Comparison of ENCODE assay signal across 10 cellular contexts in the genomic region with DNA sequence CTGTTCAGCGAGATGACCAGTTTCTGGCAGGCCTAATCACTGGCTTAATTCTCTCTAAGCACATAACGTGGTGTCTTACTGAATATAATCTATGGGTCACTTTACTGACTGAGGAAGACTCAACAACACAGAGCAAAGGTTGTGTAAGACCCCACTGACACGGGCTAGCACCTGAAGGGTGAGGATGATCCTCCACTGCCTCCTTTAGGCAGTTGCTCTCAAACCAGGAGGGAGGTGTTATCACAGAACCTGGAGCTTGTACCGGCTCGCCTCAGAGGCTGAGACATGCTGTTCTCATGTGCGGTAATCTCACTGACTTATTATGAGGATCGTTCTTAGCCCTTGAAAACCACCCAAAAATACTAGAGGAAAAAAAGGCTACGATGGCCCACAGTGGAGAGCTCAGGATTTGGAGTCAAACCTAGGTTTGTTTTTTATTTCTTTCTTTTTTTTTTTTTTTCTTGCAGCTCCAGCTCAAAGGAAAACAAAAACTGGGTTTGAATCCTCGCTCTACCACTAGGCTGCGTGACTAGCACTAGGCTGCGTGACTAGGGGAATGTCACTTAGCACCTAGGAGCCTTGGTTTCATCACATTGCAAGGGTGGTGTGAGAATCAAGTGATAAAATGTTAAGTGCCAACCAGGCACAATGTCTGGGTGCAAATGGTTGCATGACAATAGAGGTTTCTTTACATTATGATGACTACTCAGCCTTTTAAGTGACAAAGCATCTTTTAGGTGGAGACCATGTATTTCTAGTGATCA. TPM values are rescaled to one million over a fixed set of nuclear protein-coding genes. Genes with fewer than 3 reads are reported as not detected.
DNase-seq lines count a peak whose midpoint lies in the region; TF ChIP-seq lines count a peak whose summit lies in the region.
"Had no signal": no experiment of that assay in that cellular context is flagged by ENCODE, and none has a peak within 500 bp of the region (broad histone marks: within the 10 kb centered on the region; RNA-seq: fewer than 3 reads in every experiment).

No MANE protein-coding gene starts in this region.

- H4K20me1 ChIP-seq in neural progenitor cell (ENCODE audit: low read depth), result no peaks in the 10 kb centered on the region

- H3K27ac ChIP-seq in caudate nucleus (ENCODE audit: low read depth, low read length) (peak overlapping the region; percentile 4), neural progenitor cell (no peak overlapping the region)

- H3K9me3 Mint-ChIP-seq in neural progenitor cell, result no peaks in the 10 kb centered on the region

- no peaks in the 10 kb centered on the region for H3K9me3 ChIP-seq in neural progenitor cell (ENCODE audit: low read depth)

- no peak for TF ChIP-seq CTCF in GM12865 (IDR thresholded peaks at IDR 0.05; ENCODE audit: insufficient read depth, low read depth, low read length, missing control alignments)
- peak; percentile 3 for TF ChIP-seq CTCF in neural progenitor cell (IDR thresholded peaks at IDR 0.05)

- H3K4me1 Mint-ChIP-seq in neural progenitor cell, result peaks cover 4% of the 10 kb centered on the region

- H3K79me2 ChIP-seq in neural progenitor cell (ENCODE audit: low read depth), result no peaks in the 10 kb centered on the region

- H3K4me3 Mint-ChIP-seq in neural progenitor cell, result no peak overlapping the region

- DNase-seq in GM12865 (ENCODE audit: low read depth) (peak; percentile 68), LHCN-M2 (ENCODE audit: low read depth) (peak; percentile 17), caudate nucleus (lab: John Stamatoyannopoulos, UW) (no peak), neural progenitor cell (ENCODE audit: low spot score) (no peak), mesenteric fat pad (ENCODE audit: low spot score) (no peak), NCI-H748 treated with DMSO at 0.1 percent for 48 hours (lab: John Stamatoyannopoulos, UW) (no peak), NCI-H510A treated with DMSO at 0.1 percent for 48 hours (lab: John Stamatoyannopoulos, UW) (no peak)
- no peak for DNase-seq in activated CD8-positive, alpha-beta memory T cell treated with anti-CD3 and anti-CD28 coated beads, Interleukin-2, amount 50 U/mL, for 48 hours
- DNase-seq: EL, NCI-H1092 treated with DMSO at 0.1 percent for 48 hours had no signal

- no peak overlapping the region for H3K4me2 ChIP-seq in neural progenitor cell

- peaks cover 7% of the 10 kb centered on the region for H3K36me3 Mint-ChIP-seq in neural progenitor cell

- H3K4me3 ChIP-seq in GM12865 (ENCODE audit: low read depth, low read length), result no peak overlapping the region; the same call in 1 of the 2 replicates
- no peak overlapping the region for H3K4me3 ChIP-seq in neural progenitor cell

- H2AFZ ChIP-seq in neural progenitor cell (replicated peaks), result no peak overlapping the region

- H3K27me3 Mint-ChIP-seq in neural progenitor cell (ENCODE audit: insufficient read depth, low read depth), result peaks cover 2% of the 10 kb centered on the region

- H3F3A ChIP-seq in neural progenitor cell (ENCODE audit: low read depth), result no peaks in the 10 kb centered on the region

- no peaks in the 10 kb centered on the region for H3K4me1 ChIP-seq in neural progenitor cell

- no peak overlapping the region for H3K27ac Mint-ChIP-seq in neural progenitor cell

- H3K36me3 ChIP-seq in neural progenitor cell, result no peaks in the 10 kb centered on the region

- H3K27me3 ChIP-seq in neural progenitor cell, result no peaks in the 10 kb centered on the region

- H3K9ac ChIP-seq in neural progenitor cell, result no peak overlapping the region

RNA-seq across cellular contexts. Expression of gene RCBTB2, which starts 28.1 kb away (rescaled TPM):
- total RNA-seq in LHCN-M2 (2014; rRNA removed) (21.0 and 22.2 TPM in 2 replicates), neural progenitor cell (ENCODE audit: low replicate concordance) (34.8 and 38.4 TPM in 2 replicates), mesenteric fat pad (11.8 TPM)
- polyA plus RNA-seq in LHCN-M2 (2012), result 7.8 TPM

Comparison
In these comparisons a context has a peak if more than half of its experiments do, and no peak if none do; other contexts are left out.
1. DNase-seq: peak in GM12865 (single experiment) and LHCN-M2 (single experiment); none in caudate nucleus (0 of 61), neural progenitor cell (single experiment), mesenteric fat pad (single experiment), NCI-H748 treated with DMSO at 0.1 percent for 48 hours (single experiment), NCI-H510A treated with DMSO at 0.1 percent for 48 hours (single experiment) and activated CD8-positive, alpha-beta memory T cell treated with anti-CD3 and anti-CD28 coated beads, Interleukin-2, amount 50 U/mL, for 48 hours (single experiment).